19 cellular contexts compared by ENCODE assay signal in genomic region chr12:44285321-44285720, GRCh38.
DNase-seq lines count a peak whose midpoint lies in the region; ATAC-seq, FAIRE-seq and TF ChIP-seq lines count a peak whose summit lies in the region.
"Had no signal": no experiment of that assay in that cellular context is flagged by ENCODE, and none has a peak within 500 bp of the region (broad histone marks: within the 10 kb centered on the region; RNA-seq: fewer than 3 reads in every experiment).

No MANE protein-coding gene starts in this region.

- no peak overlapping the region for H3K27ac ChIP-seq in small intestine (ENCODE audit: low read depth in 1 of 2, low read length in 1 of 2)

- TF ChIP-seq CTCF in GM10248 (IDR thresholded peaks at IDR 0.05; ENCODE audit: control extremely low read depth, extremely low read depth, low read depth, missing control alignments): no peak

- CTCF ChIA-PET in GM10248 (lab: Yijun Ruan, JAX): no interaction called here

- DNase-seq in activated naive CD8-positive, alpha-beta T cell treated with anti-CD3 and anti-CD28 coated beads, Interleukin-2, amount 10 ng/mL, durations not matched to agents 7 days and 5 days: no peak
- no peak for DNase-seq in activated naive CD8-positive, alpha-beta T cell treated with anti-CD3 and anti-CD28 coated beads for 36 hours
- DNase-seq in NCI-H69 (lab: John Stamatoyannopoulos, UW): peak; percentile 70
- DNase-seq in iPS-NIHi11 (ENCODE audit: low spot score): peak; percentile 16
- DNase-seq in small intestine: peak; percentile 2
- no peak for DNase-seq in GM10248 (ENCODE audit: extremely low spot score)
- no peak for DNase-seq in NK-92 treated with Interleukin-12 subunit alpha and Interleukin-12 subunit beta, amount 100 ng/mL, for 24 hours (lab: John Stamatoyannopoulos, UW)
- DNase-seq: CD8-positive, alpha-beta T cell; EL; MV-4-11; NCI-H1436; NCI-H2081 treated with DMSO at 0.1 percent for 48 hours; NCI-H345; NCI-H748 treated with DMSO at 0.1 percent for 48 hours had no signal

- H3K4me3 ChIP-seq in small intestine (ENCODE audit: low read depth in 1 of 2, low read length in 2 of 2): no peak overlapping the region

- H3K27ac Mint-ChIP-seq in activated naive CD8-positive, alpha-beta T cell treated with anti-CD3 and anti-CD28 coated beads, Interleukin-2, amount 10 ng/mL, durations not matched to agents 7 days and 5 days: no peak overlapping the region
- no peak overlapping the region for H3K27ac Mint-ChIP-seq in activated naive CD8-positive, alpha-beta T cell treated with anti-CD3 and anti-CD28 coated beads for 36 hours
- H3K27ac Mint-ChIP-seq: B cell; CD8-positive, alpha-beta T cell had no signal

- no peaks in the 10 kb centered on the region for H3K27me3 ChIP-seq in small intestine (ENCODE audit: control insufficient read depth in 2 of 2, insufficient read depth in 2 of 2, low read length in 2 of 2)

- POLR2A ChIA-PET in activated naive CD8-positive, alpha-beta T cell treated with anti-CD3 and anti-CD28 coated beads, Interleukin-2, amount 10 ng/mL, durations not matched to agents 7 days and 5 days (lab: Charles Lee): no interaction called here
- POLR2A ChIA-PET in GM10248 (lab: Yijun Ruan, JAX): no interaction called here

- whole genome bisulfite sequencing in small intestine, 3 donors: 26 to 50% (median 44%) methylated on average over 3 of the region's 3 CpGs

- H3K4me3 Mint-ChIP-seq in activated naive CD8-positive, alpha-beta T cell treated with anti-CD3 and anti-CD28 coated beads, Interleukin-2, amount 10 ng/mL, durations not matched to agents 7 days and 5 days: peak overlapping the region; percentile 25
- H3K4me3 Mint-ChIP-seq in activated naive CD8-positive, alpha-beta T cell treated with anti-CD3 and anti-CD28 coated beads for 36 hours: no peak overlapping the region
- H3K4me3 Mint-ChIP-seq: B cell; CD8-positive, alpha-beta T cell had no signal

- peaks cover under 1% of the 10 kb centered on the region for H3K9me3 Mint-ChIP-seq in activated naive CD8-positive, alpha-beta T cell treated with anti-CD3 and anti-CD28 coated beads, Interleukin-2, amount 10 ng/mL, durations not matched to agents 7 days and 5 days
- peaks cover 3% of the 10 kb centered on the region for H3K9me3 Mint-ChIP-seq in activated naive CD8-positive, alpha-beta T cell treated with anti-CD3 and anti-CD28 coated beads for 36 hours

- ATAC-seq in activated naive CD8-positive, alpha-beta T cell treated with anti-CD3 and anti-CD28 coated beads, Interleukin-2, amount 10 ng/mL, durations not matched to agents 7 days and 5 days (ENCODE audit: low read depth): no peak
- no peak for ATAC-seq in GM19351 (IDR thresholded peaks at IDR 0.05; ENCODE audit: unreplicated experiment)
- ATAC-seq: CD8-positive, alpha-beta T cell; Panc1; Right ventricle myocardium inferior; SK-N-SH treated with all-trans-retinoic acid at 6 μM for 48 hours had no signal

- H3K4me1 Mint-ChIP-seq in activated naive CD8-positive, alpha-beta T cell treated with anti-CD3 and anti-CD28 coated beads, Interleukin-2, amount 10 ng/mL, durations not matched to agents 7 days and 5 days: peaks cover 16% of the 10 kb centered on the region
- peaks cover 21% of the 10 kb centered on the region for H3K4me1 Mint-ChIP-seq in activated naive CD8-positive, alpha-beta T cell treated with anti-CD3 and anti-CD28 coated beads for 36 hours

- no peaks in the 10 kb centered on the region for H3K36me3 Mint-ChIP-seq in activated naive CD8-positive, alpha-beta T cell treated with anti-CD3 and anti-CD28 coated beads, Interleukin-2, amount 10 ng/mL, durations not matched to agents 7 days and 5 days
- peaks cover 9% of the 10 kb centered on the region for H3K36me3 Mint-ChIP-seq in activated naive CD8-positive, alpha-beta T cell treated with anti-CD3 and anti-CD28 coated beads for 36 hours
- H3K36me3 Mint-ChIP-seq: CD8-positive, alpha-beta T cell had no signal

- no peaks in the 10 kb centered on the region for H3K36me3 ChIP-seq in small intestine (ENCODE audit: control insufficient read depth in 2 of 2, insufficient read depth in 2 of 2, low read length in 2 of 2)

- H3K4me1 ChIP-seq in small intestine (ENCODE audit: control insufficient read depth in 2 of 2, insufficient read depth in 1 of 2, low read depth in 1 of 2, low read length in 1 of 2): no peaks in the 10 kb centered on the region

- no peaks in the 10 kb centered on the region for H3K27me3 Mint-ChIP-seq in activated naive CD8-positive, alpha-beta T cell treated with anti-CD3 and anti-CD28 coated beads, Interleukin-2, amount 10 ng/mL, durations not matched to agents 7 days and 5 days
- H3K27me3 Mint-ChIP-seq in activated naive CD8-positive, alpha-beta T cell treated with anti-CD3 and anti-CD28 coated beads for 36 hours: no peaks in the 10 kb centered on the region
- H3K27me3 Mint-ChIP-seq: B cell had no signal

- FAIRE-seq in small intestine (lab: Jason Lieb, UNC): no peak

- no peaks in the 10 kb centered on the region for H3K9me3 ChIP-seq in small intestine (ENCODE audit: control insufficient read depth, low read depth)

Comparison
In these comparisons a context has a peak if more than half of its experiments do, and no peak if none do; other contexts are left out.
1. DNase-seq: peak in NCI-H69 (single experiment), iPS-NIHi11 (single experiment) and small intestine (single experiment); none in activated naive CD8-positive, alpha-beta T cell treated with anti-CD3 and anti-CD28 coated beads, Interleukin-2, amount 10 ng/mL, durations not matched to agents 7 days and 5 days (single experiment), activated naive CD8-positive, alpha-beta T cell treated with anti-CD3 and anti-CD28 coated beads for 36 hours (single experiment), GM10248 (single experiment) and NK-92 treated with Interleukin-12 subunit alpha and Interleukin-12 subunit beta, amount 100 ng/mL, for 24 hours (single experiment).